35 cellular contexts compared by ENCODE assay signal in the genomic region with DNA sequence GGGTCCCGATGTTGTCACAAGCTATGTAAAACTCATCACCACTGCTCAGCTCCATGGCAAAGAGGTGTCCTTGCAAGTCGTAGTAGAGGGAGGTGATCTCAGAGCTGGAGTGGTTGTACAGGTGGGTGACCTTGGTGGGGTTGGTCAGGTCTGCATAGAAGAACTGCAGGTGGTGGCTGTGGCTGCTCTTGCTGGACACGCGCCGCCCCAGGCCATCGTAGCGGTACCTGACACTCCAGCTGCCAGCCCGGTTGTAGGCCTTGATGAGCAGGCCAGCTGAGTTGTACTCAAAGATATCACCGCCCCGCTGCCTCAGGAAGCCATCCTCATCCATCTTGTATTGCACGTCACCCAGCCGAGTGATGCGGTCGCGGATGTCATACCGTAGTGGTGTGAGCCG.
DNase-seq lines count a peak whose midpoint lies in the region; ATAC-seq, FAIRE-seq and TF ChIP-seq lines count a peak whose summit lies in the region.
"Had no signal": no experiment of that assay in that cellular context is flagged by ENCODE, and none has a peak within 500 bp of the region (broad histone marks: within the 10 kb centered on the region; RNA-seq: fewer than 3 reads in every experiment).

No MANE protein-coding gene starts in this region.

- H3K27me3 Mint-ChIP-seq in chondrocyte (ENCODE audit: low read depth), result no peaks in the 10 kb centered on the region
- H3K27me3 Mint-ChIP-seq: CD4-positive, alpha-beta memory T cell; CD4-positive, CD25-positive, alpha-beta regulatory T cell; CD8-positive, alpha-beta memory T cell had no signal

- dilution Hi-C loops in IMR-90 (cut with HindIII; ENCODE audit: low sequenced_read_pairs, unreplicated experiment), result no loop called here

- H3K23ac ChIP-seq in IMR-90 (ENCODE audit: low read depth, low read length), result no peak overlapping the region

- H2BK15ac ChIP-seq in IMR-90 (ENCODE audit: low read depth, low read length), result no peak overlapping the region

- H3K4me1 Mint-ChIP-seq in chondrocyte (ENCODE audit: low read depth), result peaks cover 39% of the 10 kb centered on the region
- H3K4me1 Mint-ChIP-seq: B cell; CD14-positive monocyte; CD4-positive, alpha-beta memory T cell; CD4-positive, CD25-positive, alpha-beta regulatory T cell; CD8-positive, alpha-beta memory T cell had no signal

- H3K4me3 Mint-ChIP-seq in chondrocyte (ENCODE audit: unreplicated experiment), result no peak overlapping the region
- H3K4me3 Mint-ChIP-seq: B cell; CD14-positive monocyte; CD4-positive, alpha-beta memory T cell; CD4-positive, alpha-beta T cell; CD4-positive, CD25-positive, alpha-beta regulatory T cell; CD8-positive, alpha-beta memory T cell; CD8-positive, alpha-beta T cell had no signal

- TF ChIP-seq POLR2A in IMR-90 (IDR thresholded peaks at IDR 0.05; ENCODE audit: low read depth, low read length) (no peak), sigmoid colon (IDR thresholded peaks at IDR 0.05) (no peak)

- no peak overlapping the region for H3K4ac ChIP-seq in IMR-90 (ENCODE audit: low read depth, low read length)

- no peak overlapping the region for H3K9ac ChIP-seq in IMR-90 (ENCODE audit: low read depth, low read length)
- H3K9ac ChIP-seq: BLaER1; BLaER1 treated with 17β-estradiol and CSF1 and Interleukin-3, amounts not matched to agents 10 nM and 100 nM had no signal

- H3K79me1 ChIP-seq in IMR-90 (ENCODE audit: low read depth in 1 of 2, low read length in 2 of 2), result no peaks in the 10 kb centered on the region

- H3K56ac ChIP-seq in IMR-90 (ENCODE audit: extremely low read depth, insufficient read depth, low read length), result no peak overlapping the region

- TF ChIP-seq CTCF in IMR-90 (conservative IDR thresholded peaks at IDR 0.05; ENCODE audit: low read depth, low read length), result no peak
- TF ChIP-seq CTCF in bronchial epithelial cell (IDR thresholded peaks at IDR 0.05; ENCODE audit: insufficient read depth, low read length, severe bottlenecking), result no peak
- no peak for TF ChIP-seq CTCF in sigmoid colon (IDR thresholded peaks at IDR 0.05)
- TF ChIP-seq CTCF in psoas muscle (IDR thresholded peaks at IDR 0.05), result no peak
- TF ChIP-seq CTCF in chondrocyte (IDR thresholded peaks at IDR 0.05), result no peak

- DNase-seq in IMR-90 (no peak), bronchial epithelial cell (ENCODE audit: low read depth) (no peak), sigmoid colon (peak; percentile 46), psoas muscle (no peak), chondrocyte (ENCODE audit: low spot score) (no peak), kidney glomerular epithelial cell (lab: John Stamatoyannopoulos, UW) (no peak)
- DNase-seq: 8988T; ACHN; AML-193; BE2C; C1 segment of cervical spinal cord; Calu3; CD4-positive, alpha-beta memory T cell; CD4-positive, alpha-beta T cell; CD4-positive, CD25-positive, alpha-beta regulatory T cell; CD8-positive, alpha-beta memory T cell; CD8-positive, alpha-beta T cell; COR-L47; DMS 273 treated with DMSO at 0.1 percent for 48 hours; DMS153; DMS53; DMS79; DMS79 treated with DMSO at 0.1 percent for 48 hours; DND-41; EL had no signal

- H3K4me1 ChIP-seq in IMR-90 (ENCODE audit: control insufficient read depth, insufficient read depth, low read length) (peaks cover 11% of the 10 kb centered on the region), sigmoid colon (no peaks in the 10 kb centered on the region), psoas muscle (no peaks in the 10 kb centered on the region)
- H3K4me1 ChIP-seq: A549; BE2C; BLaER1; BLaER1 treated with 17β-estradiol and CSF1 and Interleukin-3, amounts not matched to agents 10 nM and 100 nM; Caco-2 had no signal

- H2BK120ac ChIP-seq in IMR-90 (ENCODE audit: low read depth, low read length), result no peak overlapping the region

- no peak for TF ChIP-seq RAD21 in IMR-90 (IDR thresholded peaks at IDR 0.05; ENCODE audit: low read length)

- TSS peak; percentile 78 for BruUV-seq in IMR-90 (replicated peaks; lab: Mats Ljungman, UMichigan)

- intact Hi-C loops in IMR-90 (cut with micrococcal nuclease) (no loop called here), sigmoid colon (cut with DNase I) (no loop called here), psoas muscle (cut with DNase I) (no loop called here)

- peaks cover 10% of the 10 kb centered on the region; the same call in 1 of the 2 replicates for H3K9me1 ChIP-seq in IMR-90 (ENCODE audit: insufficient read depth, low read length)

- no peak overlapping the region for H3K27ac Mint-ChIP-seq in chondrocyte (ENCODE audit: unreplicated experiment)
- H3K27ac Mint-ChIP-seq: B cell; CD4-positive, alpha-beta memory T cell; CD4-positive, alpha-beta T cell; CD4-positive, CD25-positive, alpha-beta regulatory T cell; CD8-positive, alpha-beta memory T cell; CD8-positive, alpha-beta T cell had no signal

- H3K9me3 Mint-ChIP-seq in chondrocyte (ENCODE audit: low read depth), result no peaks in the 10 kb centered on the region
- H3K9me3 Mint-ChIP-seq: CD4-positive, alpha-beta T cell; CD8-positive, alpha-beta memory T cell; CD8-positive, alpha-beta T cell had no signal

- no peak for TF ChIP-seq EP300 in sigmoid colon (IDR thresholded peaks at IDR 0.05)

- H3K36me3 ChIP-seq in IMR-90 (ENCODE audit: control insufficient read depth, insufficient read depth, low read length) (peaks cover 23% of the 10 kb centered on the region; the same call in 1 of the 2 replicates), bronchial epithelial cell (ENCODE audit: control insufficient read depth, insufficient read depth, low read length) (no peaks in the 10 kb centered on the region), sigmoid colon (peaks cover 0 to 4% (median 0%) of the 10 kb centered on the region in 4 donors), psoas muscle (ENCODE audit: insufficient read depth in 1 of 2, low read depth in 1 of 2) (no peaks in the 10 kb centered on the region)

- FAIRE-seq in bronchial epithelial cell (lab: Jason Lieb, UNC), result peak; percentile 7
- FAIRE-seq: A204.1, A549, D721Med had no signal

- H3K27me3 ChIP-seq in IMR-90 (ENCODE audit: control insufficient read depth, insufficient read depth, low read length) (no peaks in the 10 kb centered on the region), bronchial epithelial cell (ENCODE audit: control insufficient read depth, insufficient read depth, low read length) (no peaks in the 10 kb centered on the region), sigmoid colon (no peaks in the 10 kb centered on the region), psoas muscle (ENCODE audit: insufficient read depth in 3 of 3, low read length in 2 of 3) (no peaks in the 10 kb centered on the region)
- H3K27me3 ChIP-seq: BE2C; BLaER1; BLaER1 treated with 17β-estradiol and CSF1 and Interleukin-3, amounts not matched to agents 10 nM and 100 nM had no signal

- POLR2A ChIA-PET in IMR-90 (lab: Charles Lee; ENCODE audit: unreplicated experiment), result no interaction called here

- no peak overlapping the region for H2AK9ac ChIP-seq in IMR-90 (replicated peaks; ENCODE audit: low read depth, low read length, poor library complexity)

- H2BK20ac ChIP-seq in IMR-90 (ENCODE audit: low read depth, low read length), result no peak overlapping the region

- H3K18ac ChIP-seq in IMR-90 (ENCODE audit: low read depth, low read length), result no peak overlapping the region

- no peak overlapping the region for H2AK5ac ChIP-seq in IMR-90 (ENCODE audit: low read depth, low read length)

- H2AFZ ChIP-seq in IMR-90 (replicated peaks; ENCODE audit: low read length, poor library complexity), result peak overlapping the region; percentile 37

- ATAC-seq in IMR-90 (ENCODE audit: low read depth) (no peak), psoas muscle (no peak)
- ATAC-seq: A549; CD8-positive, alpha-beta T cell had no signal

- H4K20me1 ChIP-seq in IMR-90 (ENCODE audit: insufficient read depth, low read length), result no peaks in the 10 kb centered on the region
- H4K20me1 ChIP-seq: BLaER1; BLaER1 treated with 17β-estradiol and CSF1 and Interleukin-3, amounts not matched to agents 10 nM and 100 nM had no signal

- in situ Hi-C loops in IMR-90 (cut with MboI; ENCODE audit: low sequenced_read_pairs), result no loop called here

- no peak overlapping the region for H2BK5ac ChIP-seq in IMR-90 (ENCODE audit: low read depth, low read length, poor library complexity, severe bottlenecking)

- H3K9me3 ChIP-seq in IMR-90 (ENCODE audit: control insufficient read depth, insufficient read depth, low read length) (no peaks in the 10 kb centered on the region), sigmoid colon (no peaks in the 10 kb centered on the region), psoas muscle (no peaks in the 10 kb centered on the region)
- H3K9me3 ChIP-seq: A549, BE2C, BLaER1, Caco-2 had no signal

- no peak overlapping the region for H4K5ac ChIP-seq in IMR-90 (ENCODE audit: low read depth, low read length)

- no peak overlapping the region for H3K14ac ChIP-seq in IMR-90 (replicated peaks; ENCODE audit: low read depth, low read length)

- 98% methylated on average over 14 of the region's 17 CpGs; no CpG with 5 or more reads in 1 of the 2 experiments for whole genome bisulfite sequencing in IMR-90 (ENCODE audit: extremely low coverage in 2 of 2, insufficient read length in 1 of 2), 2 experiments
- WGBS in sigmoid colon, 2 donors, result 98% methylated on average over 17 of the region's 17 CpGs
- WGBS in psoas muscle, 3 donors, result 97 to 98% (median 97%) methylated on average over 17 of the region's 17 CpGs

- H3K27ac ChIP-seq in IMR-90 (ENCODE audit: insufficient read depth, low read length), result no peak overlapping the region
- H3K27ac ChIP-seq in sigmoid colon, result no peak overlapping the region
- H3K27ac ChIP-seq in psoas muscle, result no peak overlapping the region
- H3K27ac ChIP-seq: 22Rv1; A549; BLaER1; BLaER1 treated with 17β-estradiol and CSF1 and Interleukin-3, amounts not matched to agents 10 nM and 100 nM; C4-2B had no signal

- no peak overlapping the region for H3K4me2 ChIP-seq in IMR-90 (ENCODE audit: low read depth, low read length)
- H3K4me2 ChIP-seq: A549; BLaER1; BLaER1 treated with 17β-estradiol and CSF1 and Interleukin-3, amounts not matched to agents 10 nM and 100 nM had no signal

- H3K4me3 ChIP-seq in IMR-90 (ENCODE audit: insufficient read depth, low read depth, low read length) (no peak overlapping the region), bronchial epithelial cell (ENCODE audit: low read depth, low read length) (no peak overlapping the region), sigmoid colon (no peak overlapping the region), psoas muscle (no peak overlapping the region)
- H3K4me3 ChIP-seq: A549; BLaER1; BLaER1 treated with 17β-estradiol and CSF1 and Interleukin-3, amounts not matched to agents 10 nM and 100 nM had no signal

- H3K36me3 Mint-ChIP-seq in chondrocyte (ENCODE audit: low read depth), result no peaks in the 10 kb centered on the region
- H3K36me3 Mint-ChIP-seq: CD14-positive monocyte; CD4-positive, alpha-beta memory T cell; CD4-positive, CD25-positive, alpha-beta regulatory T cell; CD8-positive, alpha-beta memory T cell; CD8-positive, alpha-beta T cell had no signal

- H4K8ac ChIP-seq in IMR-90 (ENCODE audit: low read depth in 2 of 2, low read length in 2 of 2), result no peak overlapping the region

- no peak overlapping the region for H4K91ac ChIP-seq in IMR-90 (ENCODE audit: insufficient read depth, low read depth, low read length)

- CTCF ChIA-PET in IMR-90 (lab: Yijun Ruan, JAX), result no interaction called here
